ENCODE assay signal across 1 cellular context in genomic region chr17:55451203-55451641, GRCh38.
TF ChIP-seq lines count a peak whose summit lies in the region.

No MANE protein-coding gene starts in this region.

TF ChIP-seq in K562, 482 proteins besides CTCF, POLR2A, EP300 and RAD21 (continued from another document and continues in another):
- TF ChIP-seq TFAM (CRISPR knock-in tag; conservative IDR thresholded peaks at IDR 0.05), result no peak
- no peak for TF ChIP-seq ZBTB49 (CRISPR knock-in tag; IDR thresholded peaks at IDR 0.05; ENCODE audit: borderline replicate concordance)
- no peak for TF ChIP-seq E2F5 (CRISPR knock-in tag; IDR thresholded peaks at IDR 0.05)
- TF ChIP-seq ARID4B (CRISPR knock-in tag; IDR thresholded peaks at IDR 0.05), result no peak
- TF ChIP-seq ZNF639 (CRISPR knock-in tag; conservative IDR thresholded peaks at IDR 0.05 in 1 of 2, IDR thresholded peaks at IDR 0.05 in 1 of 2), result peak in 1 of 2 experiments; percentile 77; a peak in 2 of 4 replicates
- peak; percentile 87 for TF ChIP-seq TFAP4 (CRISPR knock-in tag; IDR thresholded peaks at IDR 0.05; ENCODE audit: borderline replicate concordance)
- TF ChIP-seq E2F6 (IDR thresholded peaks at IDR 0.05; ENCODE audit: borderline replicate concordance in 1 of 2, extremely low read depth in 1 of 2, insufficient read depth in 1 of 2, insufficient read length in 1 of 2, low read depth in 1 of 2, low read length in 1 of 2, poor library complexity in 1 of 2, severe bottlenecking in 1 of 2), result no peak
- TF ChIP-seq CAMTA2 (CRISPR knock-in tag; conservative IDR thresholded peaks at IDR 0.05), result no peak
- peak; percentile 51 for TF ChIP-seq TAF1 (IDR thresholded peaks at IDR 0.05; ENCODE audit: control insufficient read depth, extremely low read depth, insufficient read depth, low read length, severe bottlenecking)
- TF ChIP-seq PHTF2 (CRISPR knock-in tag; IDR thresholded peaks at IDR 0.05), result no peak
- TF ChIP-seq ZBTB17 (CRISPR knock-in tag; IDR thresholded peaks at IDR 0.05), result no peak
- TF ChIP-seq PTTG1 (tag; IDR thresholded peaks at IDR 0.05; ENCODE audit: low read depth), result no peak
- no peak for TF ChIP-seq ZBTB34 (CRISPR knock-in tag; IDR thresholded peaks at IDR 0.05)
- TF ChIP-seq POLR2AphosphoS5 (IDR thresholded peaks at IDR 0.05; ENCODE audit: control insufficient read depth, insufficient read depth, low read depth, low read length), result peak; percentile 97
- no peak for TF ChIP-seq YY1 (IDR thresholded peaks at IDR 0.05; ENCODE audit: borderline replicate concordance in 1 of 3, control insufficient read depth in 1 of 3, extremely low read depth in 1 of 3, insufficient read depth in 3 of 3, insufficient read length in 1 of 3, insufficient replicate concordance in 2 of 3, low read depth in 1 of 3, low read length in 2 of 3)
- TF ChIP-seq MBD2 (IDR thresholded peaks at IDR 0.05; ENCODE audit: borderline replicate concordance, low read depth), result peak; percentile 42; the same call in 1 of the 2 replicates
- no peak for TF ChIP-seq ZNF174 (CRISPR knock-in tag; IDR thresholded peaks at IDR 0.05)
- TF ChIP-seq ZNF436 (CRISPR knock-in tag; IDR thresholded peaks at IDR 0.05), result no peak
- no peak for TF ChIP-seq ILF3 (IDR thresholded peaks at IDR 0.05; ENCODE audit: borderline replicate concordance)
- TF ChIP-seq HNRNPL (IDR thresholded peaks at IDR 0.05; ENCODE audit: low read depth, low read length), result no peak
- 0 out of 4 replicates have a peak, but pooled peaks of 1 of the 2 experiments have one; percentile 78 for TF ChIP-seq BCLAF1 (IDR thresholded peaks at IDR 0.05; ENCODE audit: borderline replicate concordance in 1 of 2, control insufficient read depth in 1 of 2, low read depth in 2 of 2, low read length in 1 of 2)
- TF ChIP-seq NRF1 (conservative IDR thresholded peaks at IDR 0.05 in 1 of 2, IDR thresholded peaks at IDR 0.05 in 1 of 2), result 0 out of 4 replicates have a peak, but pooled peaks of 1 of the 2 experiments have one; percentile 25
- no peak for TF ChIP-seq CBX5 (IDR thresholded peaks at IDR 0.05; ENCODE audit: borderline replicate concordance, low read depth)
- TF ChIP-seq HLTF (IDR thresholded peaks at IDR 0.05), result no peak
- no peak; the same call in 1 of the 2 replicates for TF ChIP-seq EZH2 (IDR thresholded peaks at IDR 0.05; ENCODE audit: borderline replicate concordance, low read depth, low read length)
- peak; percentile 92; the same call in 1 of the 2 replicates for TF ChIP-seq CC2D1A (IDR thresholded peaks at IDR 0.05)
- TF ChIP-seq ZNF431 (CRISPR knock-in tag; IDR thresholded peaks at IDR 0.05), result no peak
- TF ChIP-seq GATA2 (CRISPR knock-in tag; IDR thresholded peaks at IDR 0.05), result peak; percentile 96
- TF ChIP-seq USF2 (CRISPR knock-in tag; IDR thresholded peaks at IDR 0.05), result no peak
- no peak for TF ChIP-seq ZNF518B (CRISPR knock-in tag; IDR thresholded peaks at IDR 0.05)
- no peak for TF ChIP-seq HMG20A (CRISPR knock-in tag; conservative IDR thresholded peaks at IDR 0.05)
- TF ChIP-seq NCOA1 (IDR thresholded peaks at IDR 0.05; ENCODE audit: low read depth), result peak; percentile 81; the same call in 1 of the 2 replicates
- TF ChIP-seq DLX4 (CRISPR knock-in tag; IDR thresholded peaks at IDR 0.05), result no peak
- no peak for TF ChIP-seq ZNF23 (CRISPR knock-in tag; IDR thresholded peaks at IDR 0.05)
